ENCODE assay signal across 23 cellular contexts in the genomic region with DNA sequence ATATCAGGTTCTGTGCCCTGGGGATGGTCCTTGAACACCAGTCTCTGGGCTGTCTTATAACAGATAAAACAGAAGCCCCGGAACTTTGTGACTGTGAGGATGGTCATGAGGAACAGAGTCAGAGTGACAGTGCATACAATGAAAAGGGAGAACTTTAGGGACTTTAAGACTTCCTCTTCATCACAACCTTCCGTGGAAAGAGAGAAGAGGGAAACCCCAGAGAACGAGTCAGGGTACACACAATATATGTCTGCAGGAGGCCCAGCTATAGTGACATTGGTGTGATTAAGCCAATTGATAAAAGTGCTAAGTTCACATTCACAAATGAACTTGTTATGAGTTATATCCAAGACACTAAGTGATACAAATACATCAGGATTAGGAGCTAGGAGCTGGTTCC. TPM values are rescaled to one million over a fixed set of nuclear protein-coding genes. Genes with fewer than 3 reads are reported as not detected.
"Had no signal": no experiment of that assay in that cellular context is flagged by ENCODE, and none has a peak within 500 bp of the region (broad histone marks: within the 10 kb centered on the region; RNA-seq: fewer than 3 reads in every experiment).

No MANE protein-coding gene starts in this region.

- H3K9me3 ChIP-seq: gastrocnemius medialis, neutrophil, right lobe of liver, suprapubic skin, tibial nerve had no signal

- H3K9me3 Mint-ChIP-seq: effector memory CD8-positive, alpha-beta T cell; T-helper 2 cell treated with Interferon-gamma antibody and Interleukin-4, amounts not matched to agents 5 μg/mL and 100 μg/mL, for 36 hours had no signal

- H3K27ac ChIP-seq: neutrophil, right lobe of liver, suprapubic skin, tibial nerve had no signal

- H3K36me3 ChIP-seq: gastrocnemius medialis, neutrophil, right lobe of liver, suprapubic skin had no signal

- H3K4me1 ChIP-seq: right lobe of liver, tibial nerve had no signal

- H3K27ac Mint-ChIP-seq: effector memory CD8-positive, alpha-beta T cell; nephron progenitor cell; T-helper 2 cell treated with Interferon-gamma antibody and Interleukin-4, amounts not matched to agents 5 μg/mL and 100 μg/mL, for 36 hours had no signal

- H3K4me3 ChIP-seq: gastrocnemius medialis, right lobe of liver, suprapubic skin, tibial nerve had no signal

- H3K27me3 ChIP-seq: gastrocnemius medialis, neutrophil, right lobe of liver, suprapubic skin, tibial nerve had no signal

- DNase-seq: activated CD4-positive, alpha-beta T cell treated with anti-CD3 and anti-CD28 coated beads, Interleukin-2, amount 50 U/mL, for 1 hour; activated CD4-positive, CD25-positive, alpha-beta regulatory T cell treated with anti-CD3 and anti-CD28 coated beads, Interleukin-2, amount 50 U/mL, for 72 hours; activated gamma-delta T cell; activated naive CD4-positive, alpha-beta T cell treated with anti-CD3 and anti-CD28 coated beads, Interleukin-2, amount 50 U/mL, for 16 hours; anterior cingulate cortex; cortex of kidney; effector memory CD8-positive, alpha-beta T cell; erythroblast; gastrocnemius medialis; glutamatergic neuron; islet precursor cell; left cardiac atrium; mammary epithelial cell; nephron progenitor cell; right lobe of liver; stimulated activated CD4-positive, alpha-beta T cell treated with anti-CD3 and anti-CD28 coated beads, Interleukin-12 subunit alpha, Interleukin-12 subunit beta, amount 100 ng/mL, for 4 hours; stimulated activated CD4-positive, alpha-beta T cell treated with anti-CD3 and anti-CD28 coated beads, Interleukin-4, amount 100 ng/mL, for 1 hour; T-helper 1 cell had no signal

- H3K4me3 Mint-ChIP-seq: effector memory CD8-positive, alpha-beta T cell; nephron progenitor cell; T-helper 2 cell treated with Interferon-gamma antibody and Interleukin-4, amounts not matched to agents 5 μg/mL and 100 μg/mL, for 36 hours had no signal

- ATAC-seq: effector memory CD8-positive, alpha-beta T cell; gastrocnemius medialis; left cardiac atrium; right lobe of liver had no signal

RNA-seq across cellular contexts. Expression of gene TLR5, which starts 32.1 kb away (rescaled TPM):
- total RNA-seq: osteocyte had no signal
